1 cellular context compared by ENCODE assay signal in genomic region chr5:151234476-151235238, GRCh38.
TF ChIP-seq lines count a peak whose summit lies in the region.

No MANE protein-coding gene starts in this region.

TF ChIP-seq in SK-N-SH, 30 proteins besides CTCF, POLR2A, EP300 and RAD21 (continued from another document):
- TF ChIP-seq, protein P1, sequence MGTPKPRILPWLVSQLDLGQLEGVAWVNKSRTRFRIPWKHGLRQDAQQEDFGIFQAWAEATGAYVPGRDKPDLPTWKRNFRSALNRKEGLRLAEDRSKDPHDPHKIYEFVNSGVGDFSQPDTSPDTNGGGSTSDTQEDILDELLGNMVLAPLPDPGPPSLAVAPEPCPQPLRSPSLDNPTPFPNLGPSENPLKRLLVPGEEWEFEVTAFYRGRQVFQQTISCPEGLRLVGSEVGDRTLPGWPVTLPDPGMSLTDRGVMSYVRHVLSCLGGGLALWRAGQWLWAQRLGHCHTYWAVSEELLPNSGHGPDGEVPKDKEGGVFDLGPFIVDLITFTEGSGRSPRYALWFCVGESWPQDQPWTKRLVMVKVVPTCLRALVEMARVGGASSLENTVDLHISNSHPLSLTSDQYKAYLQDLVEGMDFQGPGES (IDR thresholded peaks at IDR 0.05; ENCODE audit: low read depth, low read length): no peak
- TF ChIP-seq MXI1 (IDR thresholded peaks at IDR 0.05; ENCODE audit: low read depth, low read length) (no peak), MEF2A (IDR thresholded peaks at IDR 0.05; ENCODE audit: borderline replicate concordance, low read depth) (no peak), MAX (IDR thresholded peaks at IDR 0.05; ENCODE audit: low read depth) (no peak)
